ENCODE assay signal across 9 cellular contexts in the genomic region with DNA sequence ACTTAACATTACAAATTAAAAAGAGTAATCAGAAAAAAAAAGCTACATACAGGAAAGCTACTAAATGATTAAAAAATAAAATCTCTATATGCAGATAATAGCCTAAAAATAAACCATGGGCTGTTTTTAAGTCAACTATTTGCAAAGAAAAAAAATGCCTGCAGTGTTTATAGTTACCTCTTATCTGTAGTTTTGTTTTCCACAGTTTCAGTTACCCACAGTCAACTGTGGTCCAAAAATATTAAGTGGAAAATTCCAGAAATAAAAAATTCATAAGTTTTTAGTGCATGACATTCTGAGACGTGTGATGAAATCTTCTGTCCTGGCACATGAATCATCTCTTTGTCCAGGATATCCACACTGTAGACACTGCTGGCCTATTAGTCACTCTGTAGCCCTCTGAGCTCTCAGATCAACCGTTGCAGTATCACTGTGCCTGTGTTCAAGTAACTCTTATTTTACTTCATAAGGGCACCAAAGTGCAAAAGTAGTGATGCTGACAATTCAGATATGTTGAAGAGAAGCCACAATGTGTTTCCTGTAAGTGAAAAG. TPM values are rescaled to one million over a fixed set of nuclear protein-coding genes. Genes with fewer than 3 reads are reported as not detected.
DNase-seq lines count a peak whose midpoint lies in the region; ATAC-seq and TF ChIP-seq lines count a peak whose summit lies in the region.
"Had no signal": no experiment of that assay in that cellular context is flagged by ENCODE, and none has a peak within 500 bp of the region (broad histone marks: within the 10 kb centered on the region; RNA-seq: fewer than 3 reads in every experiment).

No MANE protein-coding gene starts in this region.

- no peak for ATAC-seq in HG02623 (IDR thresholded peaks at IDR 0.05; ENCODE audit: unreplicated experiment)
- no peak for ATAC-seq in HG02763 (IDR thresholded peaks at IDR 0.05; ENCODE audit: unreplicated experiment)
- ATAC-seq in HG02870 (IDR thresholded peaks at IDR 0.05; ENCODE audit: unreplicated experiment): no peak

- peak overlapping the region; percentile 74 for H3K27ac Mint-ChIP-seq in osteocyte (ENCODE audit: unreplicated experiment)

- H3K4me3 Mint-ChIP-seq in osteocyte (ENCODE audit: unreplicated experiment): no peak overlapping the region

- no peak for TF ChIP-seq CTCF in fibroblast of mammary gland (conservative IDR thresholded peaks at IDR 0.05; ENCODE audit: control insufficient read depth, insufficient read depth, low read depth, low read length)
- no peak for TF ChIP-seq CTCF in osteocyte (IDR thresholded peaks at IDR 0.05)

- intact Hi-C loops in posterior cingulate gyrus (cut with DNase I): no loop called here

- no peaks in the 10 kb centered on the region for H3K9me3 Mint-ChIP-seq in osteocyte (ENCODE audit: unreplicated experiment)

- DNase-seq in Daoy (ENCODE audit: low read depth) (peak; percentile 75), RPMI7951 (ENCODE audit: low read depth) (peak; percentile 80), fibroblast of mammary gland (ENCODE audit: low read depth) (peak; percentile 88), osteocyte (ENCODE audit: extremely low spot score, unreplicated experiment) (no peak), posterior cingulate gyrus (no peak)
- DNase-seq: activated effector memory CD4-positive, alpha-beta T cell treated with anti-CD3 and anti-CD28 coated beads, Interleukin-2, amount 50 U/mL, for 16 hours had no signal

- no peaks in the 10 kb centered on the region for H3K36me3 Mint-ChIP-seq in osteocyte (ENCODE audit: unreplicated experiment)

- H3K4me1 Mint-ChIP-seq in osteocyte (ENCODE audit: unreplicated experiment): peaks cover 21% of the 10 kb centered on the region

- H3K4me3 ChIP-seq in fibroblast of mammary gland (ENCODE audit: control insufficient read depth, low read depth, low read length): no peak overlapping the region

- no peaks in the 10 kb centered on the region for H3K27me3 Mint-ChIP-seq in osteocyte (ENCODE audit: unreplicated experiment)

RNA-seq across cellular contexts. Expression of a gene that starts 59.2 kb away (rescaled TPM):
- 13.3 and 17.5 TPM in 2 replicates for total RNA-seq in Daoy (2014; rRNA removed; shearing (Covaris generic))
- total RNA-seq in RPMI7951 (2014; rRNA removed; shearing (Covaris generic)): 10.6 and 10.7 TPM in 2 replicates
- total RNA-seq in osteocyte: 4.7 and 6.0 TPM in 2 replicates

Comparison
In these comparisons a context has a peak if more than half of its experiments do, and no peak if none do; other contexts are left out.
1. DNase-seq: peak in Daoy (single experiment), RPMI7951 (single experiment) and fibroblast of mammary gland (single experiment); none in osteocyte (single experiment) and posterior cingulate gyrus (0 of 10).